8 cellular contexts compared by ENCODE assay signal in genomic region chr1:206461602-206462455, GRCh38. TPM values are rescaled to one million over a fixed set of nuclear protein-coding genes. Genes with fewer than 3 reads are reported as not detected.
DNase-seq lines count a peak whose midpoint lies in the region; FAIRE-seq and TF ChIP-seq lines count a peak whose summit lies in the region.

No MANE protein-coding gene starts in this region.

- no peaks in the 10 kb centered on the region for H3K4me1 ChIP-seq in ovary (ENCODE audit: insufficient read depth)

- no peak for TF ChIP-seq EP300 in ovary (IDR thresholded peaks at IDR 0.05)

- H3K27ac ChIP-seq in ovary, result no peak overlapping the region

- TF ChIP-seq POLR2A in GM12891 (IDR thresholded peaks at IDR 0.05; ENCODE audit: low read depth, low read length) (no peak), ovary (IDR thresholded peaks at IDR 0.05) (no peak)

- no peak overlapping the region for H3K4me3 ChIP-seq in foreskin fibroblast (ENCODE audit: low read depth in 1 of 2, low read length in 2 of 2)
- H3K4me3 ChIP-seq in ovary, result no peak overlapping the region

- FAIRE-seq in GM12891 (lab: Jason Lieb, UNC), result peak; percentile 16
- no peak for FAIRE-seq in urothelium cell line (lab: Jason Lieb, UNC)

- H3K27me3 ChIP-seq in ovary, result no peaks in the 10 kb centered on the region

- DNase-seq in A172 (ENCODE audit: low spot score) (peak; percentile 78), GM12891 (ENCODE audit: insufficient read length, low spot score) (peak; percentile 55), SHP77 treated with DMSO at 0.1 percent for 48 hours (lab: John Stamatoyannopoulos, UW) (peak; percentile 66), foreskin fibroblast (peak; percentile 57 to 83), ovary (peak in 4 of 5 donors; percentile 47 to 80 (median 62)), urothelium cell line (ENCODE audit: low spot score) (peak; percentile 65)
- DNase-seq in activated T-helper 9 cell treated with anti-CD3 and anti-CD28 coated beads, Interleukin-2, amount 50 U/mL, for 16 hours (ENCODE audit: low read depth), result peak; percentile 54

- TF ChIP-seq CTCF in LNCAP (IDR thresholded peaks at IDR 0.05) (peak; percentile 97), foreskin fibroblast (IDR thresholded peaks at IDR 0.05; ENCODE audit: low read depth, low read length) (peak; percentile 89), ovary (IDR thresholded peaks at IDR 0.05) (peak; percentile 26 to 80 (median 60))

- H3K9me3 ChIP-seq in ovary, result no peaks in the 10 kb centered on the region

- H3K36me3 ChIP-seq in ovary, result no peaks in the 10 kb centered on the region

- intact Hi-C loops in ovary (cut with DNase I), result no loop called here

- WGBS in ovary, 3 donors, result 64 to 68% (median 67%) methylated on average over 9 of the region's 9 CpGs

TF ChIP-seq in GM12891, 5 proteins besides CTCF, POLR2A, EP300 and RAD21:
- TF ChIP-seq TAF1 (IDR thresholded peaks at IDR 0.05; ENCODE audit: low read depth, low read length), result no peak
- TF ChIP-seq POU2F2 (IDR thresholded peaks at IDR 0.05; ENCODE audit: low read depth, low read length), result no peak
- no peak for TF ChIP-seq PAX5 (IDR thresholded peaks at IDR 0.05; ENCODE audit: insufficient read depth, low read length, severe bottlenecking)
- no peak for TF ChIP-seq SPI1 (IDR thresholded peaks at IDR 0.05; ENCODE audit: low read depth, low read length)
- TF ChIP-seq POLR2AphosphoS5 (IDR thresholded peaks at IDR 0.05; ENCODE audit: low read depth, low read length), result no peak

RNA-seq across cellular contexts. Expression of gene IKBKE, which starts 8.4 kb away (rescaled TPM):
- 22.0 and 29.6 TPM in 2 replicates for total RNA-seq in A172 (2014; rRNA removed; shearing (Covaris generic))
- 12.4 TPM for polyA plus RNA-seq in GM12891 (2012; ENCODE audit: low read depth, missing spikeins)
- 1 to 10 TPM in 6 of 7 donors, under 1 TPM in 1; 0.86 to 3.9 (median 2.6) TPM for total RNA-seq in ovary
- polyA plus RNA-seq in ovary, result 1 to 10 TPM; 1.2 to 1.3 TPM

RNA-seq across cellular contexts. Expression of gene RASSF5, which starts 45.5 kb away (rescaled TPM):
- 3.3 and 5.8 TPM in 2 replicates for total RNA-seq in A172 (2014; rRNA removed; shearing (Covaris generic))
- 51.8 TPM for polyA plus RNA-seq in GM12891 (2012; ENCODE audit: low read depth, missing spikeins)
- 10 to 100 TPM in 1 of 7 donors, 1 to 10 TPM in 6; 1.9 to 11.8 (median 5.3) TPM for total RNA-seq in ovary
- polyA plus RNA-seq in ovary, result 1 to 10 TPM; 1.8 to 9.0 TPM
